Comparison of ENCODE assay signal across 11 cellular contexts in genomic region chr11:128491195-128491936, GRCh38.
DNase-seq lines count a peak whose midpoint lies in the region; ATAC-seq, FAIRE-seq and TF ChIP-seq lines count a peak whose summit lies in the region.
"Had no signal": no experiment of that assay in that cellular context is flagged by ENCODE, and none has a peak within 500 bp of the region (broad histone marks: within the 10 kb centered on the region; RNA-seq: fewer than 3 reads in every experiment).

No MANE protein-coding gene starts in this region.

- no peak overlapping the region for H4K91ac ChIP-seq in mesenchymal stem cell (ENCODE audit: low read length)

- DNase-seq in A549 (ENCODE audit: low read depth in 1 of 2, low spot score in 1 of 2) = no peak
- DNase-seq in GM18507 (ENCODE audit: extremely low spot score, insufficient read length, low read depth) = no peak
- no peak for DNase-seq in activated CD8-positive, alpha-beta T cell treated with anti-CD3 and anti-CD28 coated beads for 36 hours
- no peak for DNase-seq in mesenchymal stem cell
- no peak for DNase-seq in stimulated activated CD4-positive, alpha-beta T cell treated with anti-CD3 and anti-CD28 coated beads, Interleukin-15, amount 100 ng/mL, for 24 hours
- DNase-seq in stimulated activated naive CD4-positive, alpha-beta T cell treated with Interleukin-2 at 50 U/mL for 16 hours (lab: John Stamatoyannopoulos, UW) = no peak
- no peak for DNase-seq in HEK293T (ENCODE audit: extremely low spot score)
- DNase-seq: C1 segment of cervical spinal cord had no signal

- peak overlapping the region; percentile 59 for H2AK5ac ChIP-seq in mesenchymal stem cell (ENCODE audit: low read length, severe bottlenecking)

- no peak overlapping the region for H2BK12ac ChIP-seq in mesenchymal stem cell (ENCODE audit: low read length in 2 of 2)

- TF ChIP-seq RAD21 in A549 (conservative IDR thresholded peaks at IDR 0.05 in 1 of 2, IDR thresholded peaks at IDR 0.05 in 1 of 2) = no peak

- no peaks in the 10 kb centered on the region for H3K9me3 ChIP-seq in A549
- H3K9me3 ChIP-seq in mesenchymal stem cell (ENCODE audit: control insufficient read depth, low read length) = no peaks in the 10 kb centered on the region
- H3K9me3 ChIP-seq: ascending aorta had no signal

- no peaks in the 10 kb centered on the region for H3K9me3 Mint-ChIP-seq in activated CD8-positive, alpha-beta T cell treated with anti-CD3 and anti-CD28 coated beads for 36 hours

- H3K4ac ChIP-seq in mesenchymal stem cell (ENCODE audit: low read depth in 1 of 2, low read length in 2 of 2) = no peak overlapping the region

- H3K27ac ChIP-seq in A549 = peak overlapping the region; percentile 62 to 81
- no peak overlapping the region for H3K27ac ChIP-seq in mesenchymal stem cell (ENCODE audit: low read length, poor library complexity, severe bottlenecking)

- CTCF ChIA-PET in A549 (lab: Yijun Ruan, JAX) (no interaction called here), HEK293T (lab: Yijun Ruan, JAX) (no interaction called here)
- CTCF ChIA-PET in activated CD8-positive, alpha-beta T cell treated with anti-CD3 and anti-CD28 coated beads for 36 hours (lab: Charles Lee) = interaction anchor here (0.9 to 6.7 kb wide), 5 partner anchors 13 to 334 kb away, joined by 3 to 32 read pairs (median 6); no protein-coding TSS in a partner anchor

- H3K4me1 ChIP-seq in A549 (peaks cover 69% of the 10 kb centered on the region), mesenchymal stem cell (ENCODE audit: control insufficient read depth, insufficient read depth, low read depth, low read length) (peaks cover 11% of the 10 kb centered on the region)

- H3K79me1 ChIP-seq in mesenchymal stem cell (replicated peaks; ENCODE audit: low read length, poor library complexity, severe bottlenecking) = peaks cover 23% of the 10 kb centered on the region

- POLR2A ChIA-PET in A549 (lab: Yijun Ruan, JAX) = no interaction called here
- POLR2A ChIA-PET in activated CD8-positive, alpha-beta T cell treated with anti-CD3 and anti-CD28 coated beads for 36 hours (lab: Charles Lee) = interaction anchor here (1.0 to 37.3 kb wide), 8 partner anchors 6 to 206 kb away, joined by 3 to 1082 read pairs (median 12); no protein-coding TSS in a partner anchor
- POLR2A ChIA-PET in HEK293T (lab: Yijun Ruan, JAX) = no interaction called here

- H3K36me3 Mint-ChIP-seq in activated CD8-positive, alpha-beta T cell treated with anti-CD3 and anti-CD28 coated beads for 36 hours (ENCODE audit: low read depth) = peaks cover 86% of the 10 kb centered on the region

- H3K4me3 Mint-ChIP-seq in activated CD8-positive, alpha-beta T cell treated with anti-CD3 and anti-CD28 coated beads for 36 hours = peak overlapping the region; percentile 42

- no peak for TF ChIP-seq POLR2A in A549 (IDR thresholded peaks at IDR 0.05; ENCODE audit: low read length)

- no peak for TF ChIP-seq EP300 in A549 (IDR thresholded peaks at IDR 0.05)

- H3K14ac ChIP-seq in mesenchymal stem cell (ENCODE audit: low read length in 2 of 2) = no peak overlapping the region

- FAIRE-seq in A549 (lab: Jason Lieb, UNC) (no peak), GM18507 (lab: Jason Lieb, UNC) (peak; percentile 38)

- H4K8ac ChIP-seq in mesenchymal stem cell (ENCODE audit: low read length) = no peak overlapping the region

- H3K23ac ChIP-seq in mesenchymal stem cell (ENCODE audit: low read length in 2 of 2) = no peak overlapping the region

- H3K27me3 Mint-ChIP-seq in activated CD8-positive, alpha-beta T cell treated with anti-CD3 and anti-CD28 coated beads for 36 hours = no peaks in the 10 kb centered on the region

- peaks cover 93% of the 10 kb centered on the region for H3K4me1 Mint-ChIP-seq in activated CD8-positive, alpha-beta T cell treated with anti-CD3 and anti-CD28 coated beads for 36 hours (ENCODE audit: low read depth)

- H2BK120ac ChIP-seq in mesenchymal stem cell (ENCODE audit: low read depth, low read length) = no peak overlapping the region

- no peak overlapping the region for H3K18ac ChIP-seq in mesenchymal stem cell (ENCODE audit: low read depth in 1 of 2, low read length in 2 of 2)

- no peak overlapping the region for H2BK15ac ChIP-seq in mesenchymal stem cell (ENCODE audit: low read depth, poor library complexity, severe bottlenecking)

- intact Hi-C loops in activated CD8-positive, alpha-beta T cell treated with anti-CD3 and anti-CD28 coated beads for 36 hours (cut with micrococcal nuclease) = no loop called here

- TF ChIP-seq CTCF in A549 (IDR thresholded peaks at IDR 0.05) = no peak
- TF ChIP-seq CTCF in activated CD8-positive, alpha-beta T cell treated with anti-CD3 and anti-CD28 coated beads for 36 hours (IDR thresholded peaks at IDR 0.05) = no peak

- ATAC-seq in A549 = no peak
- ATAC-seq in activated CD8-positive, alpha-beta T cell treated with anti-CD3 and anti-CD28 coated beads for 36 hours = peak; percentile 4
- no peak for ATAC-seq in HG03097 (IDR thresholded peaks at IDR 0.05; ENCODE audit: low FRiP score, unreplicated experiment)
- ATAC-seq: left lobe of liver had no signal

- peak overlapping the region; percentile 98 for H3K27ac Mint-ChIP-seq in activated CD8-positive, alpha-beta T cell treated with anti-CD3 and anti-CD28 coated beads for 36 hours

- H2AFZ ChIP-seq in mesenchymal stem cell (ENCODE audit: low read depth, low read length) = no peak overlapping the region

- H3K36me3 ChIP-seq in mesenchymal stem cell (ENCODE audit: control insufficient read depth in 1 of 2, insufficient read depth in 2 of 2, low read depth in 1 of 2, low read length in 2 of 2) = peaks cover 25 to 40% of the 10 kb centered on the region in 2 experiments

- H3K27me3 ChIP-seq in mesenchymal stem cell (ENCODE audit: control insufficient read depth in 1 of 2, insufficient read depth in 1 of 2, low read length in 2 of 2) = no peaks in the 10 kb centered on the region
- H3K27me3 ChIP-seq: ascending aorta had no signal

- WGBS in A549 (ENCODE audit: missing lambda C conversion rate) = 50% methylated on average over 3 of the region's 3 CpGs
- 88% methylated on average over 2 of the region's 3 CpGs for WGBS in mesenchymal stem cell

- H2BK5ac ChIP-seq in mesenchymal stem cell (ENCODE audit: low read depth, low read length, poor library complexity, severe bottlenecking) = no peak overlapping the region

- no peak overlapping the region for H3K9ac ChIP-seq in mesenchymal stem cell (ENCODE audit: low read length)

- H3K4me3 ChIP-seq in A549 (no peak overlapping the region), mesenchymal stem cell (ENCODE audit: insufficient read depth in 1 of 2, low read depth in 1 of 2, low read length in 2 of 2) (no peak overlapping the region)
- H3K4me3 ChIP-seq: ascending aorta had no signal

- H3K4me2 ChIP-seq in A549 = peak overlapping the region; percentile 60
- no peak overlapping the region for H3K4me2 ChIP-seq in mesenchymal stem cell (ENCODE audit: low read length, poor library complexity, severe bottlenecking)

TF ChIP-seq in A549, 52 proteins besides CTCF, POLR2A, EP300 and RAD21 (continues in another document):
- TF ChIP-seq BHLHE40 (IDR thresholded peaks at IDR 0.05; ENCODE audit: low read depth, low read length) (no peak), SMC3 (IDR thresholded peaks at IDR 0.05) (no peak), BCL3 (IDR thresholded peaks at IDR 0.05) (no peak), TP53 (CRISPR knock-in tag; IDR thresholded peaks at IDR 0.05) (no peak), FOSL2 (IDR thresholded peaks at IDR 0.05) (no peak), FOSL2 (CRISPR knock-in tag; IDR thresholded peaks at IDR 0.05) (no peak), JUNB (IDR thresholded peaks at IDR 0.05) (no peak), MYC (IDR thresholded peaks at IDR 0.05; ENCODE audit: borderline replicate concordance, low read length) (no peak), PHF8 (IDR thresholded peaks at IDR 0.05; ENCODE audit: borderline replicate concordance, low read depth) (no peak)

TF ChIP-seq in HEK293T, 16 proteins besides CTCF, POLR2A, EP300 and RAD21:
- TF ChIP-seq FOXM1 (IDR thresholded peaks at IDR 0.05; ENCODE audit: borderline replicate concordance) (no peak), SP1 (IDR thresholded peaks at IDR 0.05) (no peak), PKNOX1 (IDR thresholded peaks at IDR 0.05) (no peak), ELF4 (IDR thresholded peaks at IDR 0.05) (no peak), CTBP1 (IDR thresholded peaks at IDR 0.05; ENCODE audit: borderline replicate concordance) (no peak), FOXA1 (IDR thresholded peaks at IDR 0.05) (no peak), FOXK2 (IDR thresholded peaks at IDR 0.05) (no peak), HDGF (IDR thresholded peaks at IDR 0.05; ENCODE audit: borderline replicate concordance) (no peak), TARDBP (IDR thresholded peaks at IDR 0.05) (no peak), SUZ12 (IDR thresholded peaks at IDR 0.05) (no peak), ARNT (IDR thresholded peaks at IDR 0.05) (no peak)
